ENCODE assay signal across 10 cellular contexts in the genomic region with DNA sequence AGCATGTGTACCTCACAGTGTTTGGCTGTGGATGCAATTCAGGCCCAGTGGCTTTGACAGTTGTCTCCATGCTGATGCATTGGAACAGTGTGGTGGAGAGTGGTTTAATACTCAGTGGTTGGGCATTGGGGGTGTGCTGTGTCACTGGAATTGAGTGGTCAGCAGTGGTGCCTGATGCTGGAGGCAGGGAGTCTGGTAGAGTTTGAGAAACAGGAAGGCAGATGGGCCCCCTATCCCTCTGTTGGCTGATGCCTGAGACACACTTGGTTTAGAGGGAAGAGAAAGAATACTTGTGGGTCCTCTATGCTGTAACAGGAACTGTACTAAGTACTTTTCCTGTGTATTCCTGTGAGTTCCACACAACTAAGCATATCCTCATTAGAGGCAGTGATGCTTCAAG. TPM values are rescaled to one million over a fixed set of nuclear protein-coding genes. Genes with fewer than 3 reads are reported as not detected.
DNase-seq lines count a peak whose midpoint lies in the region; ATAC-seq, FAIRE-seq and TF ChIP-seq lines count a peak whose summit lies in the region.
"Had no signal": no experiment of that assay in that cellular context is flagged by ENCODE, and none has a peak within 500 bp of the region (broad histone marks: within the 10 kb centered on the region; RNA-seq: fewer than 3 reads in every experiment).

No MANE protein-coding gene starts in this region.

- POLR2A ChIA-PET in CD4-positive, alpha-beta memory T cell (lab: Charles Lee; ENCODE audit: partially characterized antibody): interaction anchor here (1.5 kb wide), 1 partner anchor 79 kb away, joined by 7 read pairs; no protein-coding TSS in a partner anchor

- ATAC-seq in GM18873 (IDR thresholded peaks at IDR 0.05; ENCODE audit: low FRiP score, unreplicated experiment) (no peak), GM21390 (IDR thresholded peaks at IDR 0.05; ENCODE audit: unreplicated experiment) (no peak)

- CTCF ChIA-PET in CD4-positive, alpha-beta memory T cell (lab: Charles Lee; ENCODE audit: partially characterized antibody): interaction anchor here (1.3 kb wide), 1 partner anchor 8 kb away, joined by 3 read pairs; no protein-coding TSS in a partner anchor

- TF ChIP-seq POLR2A in prostate gland (IDR thresholded peaks at IDR 0.05): no peak

- intact Hi-C loops in CD4-positive, alpha-beta memory T cell (cut with micrococcal nuclease): no loop called here
- intact Hi-C loops in prostate gland (cut with DNase I): loop anchor here (5.0 kb wide), 2 partner anchors 56 to 69 kb away; a partner anchor contains a TSS

- peak overlapping the region in 5 of 8 donors; percentile 23 to 83 (median 47) for H3K4me3 Mint-ChIP-seq in CD4-positive, alpha-beta memory T cell

- no peaks in the 10 kb centered on the region for H3K36me3 ChIP-seq in CD4-positive, alpha-beta memory T cell (ENCODE audit: insufficient read depth, low read length)
- no peaks in the 10 kb centered on the region for H3K36me3 ChIP-seq in effector memory CD4-positive, alpha-beta T cell (ENCODE audit: control insufficient read depth, insufficient read depth, low read length)
- no peaks in the 10 kb centered on the region for H3K36me3 ChIP-seq in prostate gland

- peaks cover 26 to 48% (median 43%) of the 10 kb centered on the region in 4 donors for H3K4me1 Mint-ChIP-seq in CD4-positive, alpha-beta memory T cell

- TF ChIP-seq CTCF in prostate gland (IDR thresholded peaks at IDR 0.05): no peak
- TF ChIP-seq CTCF in D721Med (IDR thresholded peaks at IDR 0.05; ENCODE audit: insufficient read depth, missing control alignments): no peak

- H3K9me3 ChIP-seq in CD4-positive, alpha-beta memory T cell (ENCODE audit: control insufficient read depth in 1 of 2, low read length in 2 of 2): no peaks in the 10 kb centered on the region
- H3K9me3 ChIP-seq in effector memory CD4-positive, alpha-beta T cell (ENCODE audit: control insufficient read depth, low read length): no peaks in the 10 kb centered on the region
- no peaks in the 10 kb centered on the region for H3K9me3 ChIP-seq in prostate gland
- H3K9me3 ChIP-seq: testis had no signal

- no peaks in the 10 kb centered on the region for H3K27me3 Mint-ChIP-seq in CD4-positive, alpha-beta memory T cell

- peaks cover 43% of the 10 kb centered on the region for H3K4me1 ChIP-seq in CD4-positive, alpha-beta memory T cell (ENCODE audit: insufficient read depth, low read length)
- peaks cover 42% of the 10 kb centered on the region for H3K4me1 ChIP-seq in effector memory CD4-positive, alpha-beta T cell (ENCODE audit: control insufficient read depth, insufficient read depth, low read length, poor library complexity, severe bottlenecking)
- H3K4me1 ChIP-seq in prostate gland (replicated peaks): peaks cover 7% of the 10 kb centered on the region

- no peak overlapping the region for H3K4me3 ChIP-seq in CD4-positive, alpha-beta memory T cell (ENCODE audit: low read length in 2 of 2)
- no peak overlapping the region for H3K4me3 ChIP-seq in effector memory CD4-positive, alpha-beta T cell (ENCODE audit: insufficient read depth, low read depth, low read length, poor library complexity, severe bottlenecking)
- H3K4me3 ChIP-seq in prostate gland: no peak overlapping the region
- H3K4me3 ChIP-seq: testis had no signal

- no peak for FAIRE-seq in D721Med (lab: Jason Lieb, UNC)
- FAIRE-seq: small intestine had no signal

- H3K27ac Mint-ChIP-seq in CD4-positive, alpha-beta memory T cell: peak overlapping the region; percentile 75 to 95 (median 93)

- no peaks in the 10 kb centered on the region for H3K27me3 ChIP-seq in CD4-positive, alpha-beta memory T cell (ENCODE audit: insufficient read depth, low read length)
- H3K27me3 ChIP-seq in effector memory CD4-positive, alpha-beta T cell (replicated peaks; ENCODE audit: control insufficient read depth, insufficient read depth, low read length, poor library complexity, severe bottlenecking): no peaks in the 10 kb centered on the region
- no peaks in the 10 kb centered on the region for H3K27me3 ChIP-seq in prostate gland (replicated peaks; ENCODE audit: insufficient read depth)
- H3K27me3 ChIP-seq: testis had no signal

- no peaks in the 10 kb centered on the region for H3K9me3 Mint-ChIP-seq in CD4-positive, alpha-beta memory T cell

- H3K36me3 Mint-ChIP-seq in CD4-positive, alpha-beta memory T cell: no peaks in the 10 kb centered on the region

- DNase-seq in CD4-positive, alpha-beta memory T cell: peak in 1 of 5 donors; percentile 39
- DNase-seq in MV-4-11 (lab: John Stamatoyannopoulos, UW): peak; percentile 81
- no peak for DNase-seq in effector memory CD4-positive, alpha-beta T cell
- DNase-seq in prostate gland (ENCODE audit: low spot score): no peak
- DNase-seq in D721Med (ENCODE audit: insufficient read length, low spot score): no peak
- no peak for DNase-seq in DMS114 treated with DMSO at 0.1 percent for 48 hours (lab: John Stamatoyannopoulos, UW; ENCODE audit: unreplicated experiment)

- peak overlapping the region; percentile 48 for H3K27ac ChIP-seq in CD4-positive, alpha-beta memory T cell (ENCODE audit: low read depth, low read length)
- peak overlapping the region; percentile 59 for H3K27ac ChIP-seq in effector memory CD4-positive, alpha-beta T cell (ENCODE audit: insufficient read depth, low read length, poor library complexity, severe bottlenecking)
- peak overlapping the region; percentile 6 to 31 for H3K27ac ChIP-seq in prostate gland

RNA-seq across cellular contexts. Expression of a gene that starts 55.4 kb away (rescaled TPM):
- 1 to 10 TPM; 6.3 to 8.0 TPM for total RNA-seq in CD4-positive, alpha-beta memory T cell
- polyA plus RNA-seq in CD4-positive, alpha-beta memory T cell: 10 to 100 TPM; 42.5 to 63.0 TPM
- 10 to 100 TPM; 21.9 to 30.1 TPM for total RNA-seq in prostate gland
